11 cellular contexts compared by ENCODE assay signal in genomic region chr6:113111550-113111949, GRCh38.
"Had no signal": no experiment of that assay in that cellular context is flagged by ENCODE, and none has a peak within 500 bp of the region (broad histone marks: within the 10 kb centered on the region; RNA-seq: fewer than 3 reads in every experiment).

No MANE protein-coding gene starts in this region.

- H3K4me1 ChIP-seq: HAP-1 had no signal

- DNase-seq: GM23248, GOT3, H7, H9, HCEC 1CT, HFFc6 had no signal

- H3K36me3 ChIP-seq: HAP-1 had no signal

- H3K27ac Mint-ChIP-seq: GM23338, H9, HFFc6 had no signal

- H3K27ac ChIP-seq: GM23248 had no signal

- H3K9ac ChIP-seq: GM23248 had no signal

- H2AFZ ChIP-seq: GM23248, GM23338 had no signal

- H3K4me3 Mint-ChIP-seq: GM23338, H9, HFFc6 had no signal

- H3K4me2 ChIP-seq: GM23338 had no signal

- ATAC-seq: GM23338, HCT116 had no signal

- FAIRE-seq: H1, H54 had no signal

- H3K4me3 ChIP-seq: GM23248, GM23338, HAP-1 had no signal
